9 cellular contexts compared by ENCODE assay signal in genomic region chr5:177427919-177428573, GRCh38. TPM values are rescaled to one million over a fixed set of nuclear protein-coding genes. Genes with fewer than 3 reads are reported as not detected.
DNase-seq lines count a peak whose midpoint lies in the region; ATAC-seq and TF ChIP-seq lines count a peak whose summit lies in the region.
"Had no signal": no experiment of that assay in that cellular context is flagged by ENCODE, and none has a peak within 500 bp of the region (broad histone marks: within the 10 kb centered on the region; RNA-seq: fewer than 3 reads in every experiment).

No MANE protein-coding gene starts in this region.

- no peaks in the 10 kb centered on the region for H3K9me2 ChIP-seq in Karpas-422 (replicated peaks; ENCODE audit: insufficient read depth, low read length)

- H3K27me3 ChIP-seq in Karpas-422 (ENCODE audit: low read length) (no peaks in the 10 kb centered on the region), adipocyte (replicated peaks; ENCODE audit: control insufficient read depth, insufficient read depth, low read length) (no peaks in the 10 kb centered on the region)

- TF ChIP-seq CTCF in CD14-positive monocyte (IDR thresholded peaks at IDR 0.05) (no peak), natural killer cell (IDR thresholded peaks at IDR 0.05) (no peak)

- ATAC-seq in natural killer cell, result no peak
- ATAC-seq in GM19035 (IDR thresholded peaks at IDR 0.05; ENCODE audit: unreplicated experiment), result no peak
- no peak for ATAC-seq in left lobe of liver

- peak overlapping the region; percentile 95 for H3K4me2 ChIP-seq in Karpas-422 (ENCODE audit: low read depth, low read length, poor library complexity, severe bottlenecking)

- H3K36me3 Mint-ChIP-seq in CD14-positive monocyte, result peaks cover 22 to 50% of the 10 kb centered on the region in 2 donors
- no peaks in the 10 kb centered on the region for H3K36me3 Mint-ChIP-seq in natural killer cell

- peaks cover 20% of the 10 kb centered on the region; the same call in 1 of the 2 replicates for H4K20me1 ChIP-seq in Karpas-422 (ENCODE audit: insufficient read depth, low read depth, low read length)

- DNase-seq in CD14-positive monocyte (ENCODE audit: low spot score) (peak; percentile 75), Karpas-422 (peak; percentile 49), adipocyte (ENCODE audit: low read depth) (no peak), natural killer cell (peak; percentile 39), ureter (ENCODE audit: low spot score) (no peak), left lobe of liver (ENCODE audit: low spot score) (no peak), DMS114 treated with DMSO at 0.1 percent for 48 hours (lab: John Stamatoyannopoulos, UW; ENCODE audit: unreplicated experiment) (no peak)

- H3K36me3 ChIP-seq in Karpas-422 (ENCODE audit: insufficient read depth, low read length) (peaks cover 12% of the 10 kb centered on the region), adipocyte (ENCODE audit: control insufficient read depth, insufficient read depth, low read length, severe bottlenecking) (peaks cover 4% of the 10 kb centered on the region)

- peak overlapping the region; percentile 90 for H3K4me3 ChIP-seq in Karpas-422 (ENCODE audit: low read length)
- peak overlapping the region; percentile 81 for H3K4me3 ChIP-seq in adipocyte (ENCODE audit: low read length)

- H3K27ac ChIP-seq in Karpas-422 (ENCODE audit: low read length), result peak overlapping the region; percentile 84

- peak overlapping the region; percentile 95 for H3K4me3 Mint-ChIP-seq in CD14-positive monocyte
- peak overlapping the region; percentile 90 for H3K4me3 Mint-ChIP-seq in natural killer cell

- no peak overlapping the region for H2AFZ ChIP-seq in Karpas-422 (ENCODE audit: low read length)

- H3K9me3 ChIP-seq in Karpas-422 (ENCODE audit: low read length) (no peaks in the 10 kb centered on the region), adipocyte (ENCODE audit: control insufficient read depth, low read length) (no peaks in the 10 kb centered on the region)

- H3K4me1 ChIP-seq in Karpas-422 (ENCODE audit: low read length) (peaks cover 58% of the 10 kb centered on the region), adipocyte (ENCODE audit: control insufficient read depth, insufficient read depth, low read length) (peaks cover 18% of the 10 kb centered on the region)

- H3K27me3 Mint-ChIP-seq in CD14-positive monocyte (ENCODE audit: low read depth in 3 of 3) (peaks cover 0 to 1% (median 0%) of the 10 kb centered on the region in 3 donors), natural killer cell (ENCODE audit: low read depth in 2 of 2) (no peaks in the 10 kb centered on the region)

- intact Hi-C loops in CD14-positive monocyte (cut with micrococcal nuclease), result loop anchor here (2.0 to 5.0 kb wide), 4 partner anchors 23 to 67 kb away; no protein-coding TSS in a partner anchor
- intact Hi-C loops in natural killer cell (cut with micrococcal nuclease), result loop anchor here (2.0 kb wide), 1 partner anchor 77 kb away; the partner anchor contains the start of gene LMAN2

- H3K79me2 ChIP-seq in Karpas-422 (ENCODE audit: low read length), result peaks cover 49% of the 10 kb centered on the region

- H3K4me1 Mint-ChIP-seq in CD14-positive monocyte (peaks cover 56% of the 10 kb centered on the region), natural killer cell (peaks cover 71 to 81% of the 10 kb centered on the region in 2 donors)

- H3K9ac ChIP-seq in Karpas-422 (ENCODE audit: low read length) (peak overlapping the region; percentile 92), adipocyte (ENCODE audit: low read length) (peak overlapping the region; percentile 93)

- peak overlapping the region; percentile 99 to 100 (median 99) for H3K27ac Mint-ChIP-seq in CD14-positive monocyte
- peak overlapping the region; percentile 94 to 99 for H3K27ac Mint-ChIP-seq in natural killer cell

- H3K9me3 Mint-ChIP-seq in CD14-positive monocyte, result no peaks in the 10 kb centered on the region
- no peaks in the 10 kb centered on the region for H3K9me3 Mint-ChIP-seq in natural killer cell

RNA-seq across cellular contexts. Expression of gene GRK6, which starts 1.6 kb away (rescaled TPM):
- 10 to 100 TPM; 41.6 to 63.4 TPM for polyA plus RNA-seq in CD14-positive monocyte
- total RNA-seq in Karpas-422 (2014; rRNA removed; shearing (Covaris generic); ENCODE audit: low replicate concordance), result 45.5 and 79.1 TPM in 2 replicates
- total RNA-seq in natural killer cell (100 to 1,000 TPM; 173 to 221 (median 190) TPM), ureter (30.8 TPM), left lobe of liver (9.8 TPM)

RNA-seq across cellular contexts. Expression of gene PRR7, which starts 18.6 kb away (rescaled TPM):
- 1 to 10 TPM; 1.8 to 2.1 TPM for polyA plus RNA-seq in CD14-positive monocyte
- 26.8 and 59.4 TPM in 2 replicates for total RNA-seq in Karpas-422 (2014; rRNA removed; shearing (Covaris generic); ENCODE audit: low replicate concordance)
- total RNA-seq in natural killer cell, result 10 to 100 TPM; 21.6 to 27.9 (median 23.3) TPM
- total RNA-seq in ureter, result 2.6 TPM
- 0.63 TPM for total RNA-seq in left lobe of liver

RNA-seq across cellular contexts. Expression of gene F12, which starts 18.7 kb away (rescaled TPM):
- 1 to 10 TPM; 1.4 to 1.5 TPM for polyA plus RNA-seq in CD14-positive monocyte
- total RNA-seq in Karpas-422 (2014; rRNA removed; shearing (Covaris generic); ENCODE audit: low replicate concordance), result 6.0 and 6.5 TPM in 2 replicates
- total RNA-seq in natural killer cell (1 to 10 TPM in 1 of 3 donors, under 1 TPM in 2; 0.66 to 1.7 (median 0.93) TPM), ureter (1.3 TPM), left lobe of liver (292 TPM)

RNA-seq across cellular contexts. Expression of gene PFN3, which starts 27.6 kb away (rescaled TPM):
- not detected for polyA plus RNA-seq in CD14-positive monocyte
- total RNA-seq in Karpas-422 (2014; rRNA removed; shearing (Covaris generic); ENCODE audit: low replicate concordance), result not detected in 2 replicates
- total RNA-seq in natural killer cell, result not detected
- total RNA-seq in ureter, result not detected
- not detected for total RNA-seq in left lobe of liver
- total RNA-seq: bronchial epithelial cell had no signal

RNA-seq across cellular contexts. Expression of gene SLC34A1, which starts 43.8 kb away (rescaled TPM):
- polyA plus RNA-seq in CD14-positive monocyte, result not detected
- not detected in 2 replicates for total RNA-seq in Karpas-422 (2014; rRNA removed; shearing (Covaris generic); ENCODE audit: low replicate concordance)
- under 1 TPM; 0.50 to 0.66 (median 0.63) TPM for total RNA-seq in natural killer cell
- total RNA-seq in ureter, result not detected
- 3.0 TPM for total RNA-seq in left lobe of liver
- total RNA-seq: bronchial epithelial cell had no signal

Comparison
In these comparisons a context has a peak if more than half of its experiments do, and no peak if none do; other contexts are left out.
1. DNase-seq: peak in CD14-positive monocyte (single experiment), Karpas-422 (single experiment) and natural killer cell (single experiment); none in adipocyte (single experiment), ureter (single experiment), left lobe of liver (single experiment) and DMS114 treated with DMSO at 0.1 percent for 48 hours (single experiment).
2. RNA of gene F12, which starts 18.7 kb away (total RNA-seq): 292 TPM in left lobe of liver (single experiment); 6.0 to 6.5 TPM in Karpas-422, 1.3 TPM in ureter (single experiment) and 0.66 to 1.7 TPM in natural killer cell; every median in the first group is over 10 times any median in the second.